Comparison of ENCODE assay signal across 14 cellular contexts in genomic region chr13:77861716-77862115, GRCh38. TPM values are rescaled to one million over a fixed set of nuclear protein-coding genes. Genes with fewer than 3 reads are reported as not detected.
"Had no signal": no experiment of that assay in that cellular context is flagged by ENCODE, and none has a peak within 500 bp of the region (broad histone marks: within the 10 kb centered on the region; RNA-seq: fewer than 3 reads in every experiment).

No MANE protein-coding gene starts in this region.

- H3K36me3 ChIP-seq: cardiac muscle cell, colonic mucosa, heart left ventricle, thoracic aorta, uterus, WERI-Rb-1 had no signal

- H3K27ac Mint-ChIP-seq: activated CD4-positive, alpha-beta T cell treated with anti-CD3 and anti-CD28 coated beads for 36 hours; activated naive CD8-positive, alpha-beta T cell treated with anti-CD3 and anti-CD28 coated beads, Interleukin-2, amount 50 U/mL, for 24 hours; natural killer cell treated with Interleukin-12 subunit alpha and Interleukin-12 subunit beta and Interleukin-15 and Interleukin-18, amount 100 ng/mL, for 72 hours; stimulated activated naive CD8-positive, alpha-beta T cell treated with anti-CD3 and anti-CD28 coated beads, Interleukin-15, amount 100 ng/mL, for 72 hours had no signal

- H3K36me3 Mint-ChIP-seq: natural killer cell treated with Interleukin-12 subunit alpha and Interleukin-12 subunit beta and Interleukin-15 and Interleukin-18, amount 100 ng/mL, for 72 hours had no signal

- H3K4me1 ChIP-seq: colonic mucosa, uterus had no signal

- H3K4me3 ChIP-seq: cardiac muscle cell, colonic mucosa, heart left ventricle, thoracic aorta, uterus had no signal

- H3K9me3 Mint-ChIP-seq: activated naive CD8-positive, alpha-beta T cell treated with anti-CD3 and anti-CD28 coated beads, Interleukin-2, amount 50 U/mL, for 24 hours; stimulated activated naive CD8-positive, alpha-beta T cell treated with anti-CD3 and anti-CD28 coated beads, Interleukin-15, amount 100 ng/mL, for 72 hours had no signal

- H3K9me3 ChIP-seq: colonic mucosa, heart left ventricle, thoracic aorta, uterus had no signal

- H3K4me1 Mint-ChIP-seq: activated CD4-positive, alpha-beta T cell treated with anti-CD3 and anti-CD28 coated beads for 36 hours; activated naive CD8-positive, alpha-beta T cell treated with anti-CD3 and anti-CD28 coated beads, Interleukin-2, amount 50 U/mL, for 24 hours; stimulated activated naive CD8-positive, alpha-beta T cell treated with anti-CD3 and anti-CD28 coated beads, Interleukin-15, amount 100 ng/mL, for 72 hours had no signal

- H3K4me3 Mint-ChIP-seq: activated CD4-positive, alpha-beta T cell treated with anti-CD3 and anti-CD28 coated beads for 36 hours; activated naive CD8-positive, alpha-beta T cell treated with anti-CD3 and anti-CD28 coated beads, Interleukin-2, amount 50 U/mL, for 24 hours; natural killer cell treated with Interleukin-12 subunit alpha and Interleukin-12 subunit beta and Interleukin-15 and Interleukin-18, amount 100 ng/mL, for 72 hours; stimulated activated naive CD8-positive, alpha-beta T cell treated with anti-CD3 and anti-CD28 coated beads, Interleukin-15, amount 100 ng/mL, for 72 hours had no signal

- H3K27ac ChIP-seq: cardiac muscle cell, thoracic aorta, WERI-Rb-1 had no signal

- ATAC-seq: activated CD4-positive, alpha-beta T cell treated with anti-CD3 and anti-CD28 coated beads for 36 hours; activated naive CD8-positive, alpha-beta T cell treated with anti-CD3 and anti-CD28 coated beads, Interleukin-2, amount 50 U/mL, for 24 hours; heart left ventricle; left lobe of liver; natural killer cell treated with Interleukin-12 subunit alpha and Interleukin-12 subunit beta and Interleukin-15 and Interleukin-18, amount 100 ng/mL, for 72 hours; stimulated activated naive CD8-positive, alpha-beta T cell treated with anti-CD3 and anti-CD28 coated beads, Interleukin-15, amount 100 ng/mL, for 72 hours had no signal

- H3K27me3 ChIP-seq: cardiac muscle cell, colonic mucosa, heart left ventricle, uterus had no signal

- DNase-seq: activated CD4-positive, alpha-beta T cell treated with anti-CD3 and anti-CD28 coated beads for 36 hours; activated naive CD4-positive, alpha-beta T cell treated with Interleukin-2 at 50 U/mL for 16 hours; activated naive CD8-positive, alpha-beta T cell treated with anti-CD3 and anti-CD28 coated beads, Interleukin-2, amount 50 U/mL, for 24 hours; colonic mucosa; heart left ventricle; stimulated activated CD4-positive, alpha-beta T cell treated with anti-CD3 and anti-CD28 coated beads, Interleukin-15, amount 100 ng/mL, for 24 hours; stimulated activated CD4-positive, alpha-beta T cell treated with anti-CD3 and anti-CD28 coated beads, Interleukin-4, amount 100 ng/mL, for 24 hours; stimulated activated naive CD8-positive, alpha-beta T cell treated with anti-CD3 and anti-CD28 coated beads, Interleukin-15, amount 100 ng/mL, for 72 hours; uterus; WERI-Rb-1 had no signal

RNA-seq across cellular contexts. Expression of gene EDNRB, which starts 56.9 kb away (rescaled TPM):
- total RNA-seq: activated CD4-positive, alpha-beta T cell treated with anti-CD3 and anti-CD28 coated beads for 36 hours; natural killer cell treated with Interleukin-12 subunit alpha and Interleukin-12 subunit beta and Interleukin-15 and Interleukin-18, amount 100 ng/mL, for 72 hours had no signal
